ENCODE assay signal across 8 cellular contexts in genomic region chr2:99301097-99301496, GRCh38. TPM values are rescaled to one million over a fixed set of nuclear protein-coding genes. Genes with fewer than 3 reads are reported as not detected.
A peak's percentile ranks its signal among the peaks of the same experiment; 100 is the strongest.
DNase-seq lines count a peak whose midpoint lies in the region; ATAC-seq, FAIRE-seq and TF ChIP-seq lines count a peak whose summit lies in the region.
"Not testable (repeated sequence)": the region's sequence is repeated elsewhere in the genome, so short reads cannot be mapped to it uniquely, and the experiment has no call there.
"Had no signal": no experiment of that assay in that cellular context is flagged by ENCODE, and none has a peak within 500 bp of the region (broad histone marks: within the 10 kb centered on the region; RNA-seq: fewer than 3 reads in every experiment).

Gene LYG1, minus strand, starts transcription at chr2:99301197. Its CDS starts 5,527 bp downstream, at chr2:99295670.

- not testable (repeated sequence) for BruUV-seq in K562 (replicated peaks; lab: Mats Ljungman, UMichigan)

- POLR2A ChIA-PET in activated CD4-positive, alpha-beta T cell treated with anti-CD3 and anti-CD28 coated beads, Interleukin-2, amount 10 ng/mL, durations not matched to agents 7 days and 5 days (lab: Charles Lee); K562 (lab: Yijun Ruan, JAX): not testable (repeated sequence)

- H2BK5ac ChIP-seq in mesenchymal stem cell (ENCODE audit: low read depth, low read length, poor library complexity, severe bottlenecking), result not testable (repeated sequence)

- H4K8ac ChIP-seq in mesenchymal stem cell (ENCODE audit: low read length), result not testable (repeated sequence)

- not testable (repeated sequence) for H3K14ac ChIP-seq in mesenchymal stem cell (ENCODE audit: low read length in 2 of 2)

- H3K36me3 ChIP-seq in K562 (ENCODE audit: control insufficient read depth, insufficient read depth, low read length); kidney (ENCODE audit: control insufficient read depth in 1 of 2, insufficient read depth in 2 of 2, low read length in 2 of 2); mesenchymal stem cell (ENCODE audit: control insufficient read depth in 1 of 2, insufficient read depth in 2 of 2, low read depth in 1 of 2, low read length in 2 of 2); thymus (ENCODE audit: control insufficient read depth, insufficient read depth): not testable (repeated sequence)

- H2BK15ac ChIP-seq in mesenchymal stem cell (ENCODE audit: low read depth, poor library complexity, severe bottlenecking), result not testable (repeated sequence)

- WGBS in K562 (ENCODE audit: insufficient coverage, low coverage, missing lambda C conversion rate), result 40% methylated on average over 2 of the region's 2 CpGs
- WGBS in mesenchymal stem cell, result no CpG with 5 or more reads among the region's 2 CpGs
- 99% methylated on average over 2 of the region's 2 CpGs for WGBS in thymus

- H3K4me3 Mint-ChIP-seq in activated CD4-positive, alpha-beta T cell treated with anti-CD3 and anti-CD28 coated beads, Interleukin-2, amount 10 ng/mL, durations not matched to agents 7 days and 5 days, result not testable (repeated sequence)

- not testable (repeated sequence) for H3K9me3 Mint-ChIP-seq in activated CD4-positive, alpha-beta T cell treated with anti-CD3 and anti-CD28 coated beads, Interleukin-2, amount 10 ng/mL, durations not matched to agents 7 days and 5 days

- TF ChIP-seq POLR2A in K562 (conservative IDR thresholded peaks at IDR 0.05), result not testable (repeated sequence)

- H3K4me1 ChIP-seq in K562 (replicated peaks in 1 of 2; ENCODE audit: control insufficient read depth in 2 of 2, insufficient read depth in 2 of 2, low read length in 2 of 2); kidney (ENCODE audit: control insufficient read depth in 1 of 2, insufficient read depth in 1 of 2, low read depth in 1 of 2, low read length in 2 of 2); mesenchymal stem cell (ENCODE audit: control insufficient read depth, insufficient read depth, low read depth, low read length); thymus (ENCODE audit: control insufficient read depth, insufficient read depth, low read length): not testable (repeated sequence)

- not testable (repeated sequence) for H3K27me3 ChIP-seq in K562 (ENCODE audit: control insufficient read depth in 2 of 2, insufficient read depth in 2 of 2, low read length in 2 of 2); mesenchymal stem cell (ENCODE audit: control insufficient read depth in 1 of 2, insufficient read depth in 1 of 2, low read length in 2 of 2); thymus (ENCODE audit: control insufficient read depth, insufficient read depth)

- not testable (repeated sequence) for H3K36me3 Mint-ChIP-seq in activated CD4-positive, alpha-beta T cell treated with anti-CD3 and anti-CD28 coated beads, Interleukin-2, amount 10 ng/mL, durations not matched to agents 7 days and 5 days (ENCODE audit: low read depth)

- not testable (repeated sequence) for H4K20me1 ChIP-seq in K562 (replicated peaks; ENCODE audit: control insufficient read depth, insufficient read depth, low read length)

- not testable (repeated sequence) for H3K9ac ChIP-seq in K562 (ENCODE audit: insufficient read depth in 1 of 2, low read depth in 2 of 2, low read length in 2 of 2); kidney (ENCODE audit: low read length in 2 of 2); mesenchymal stem cell (ENCODE audit: low read length)

- H2AK5ac ChIP-seq in mesenchymal stem cell (ENCODE audit: low read length, severe bottlenecking), result peak within 1 kb of the TSS; percentile 84

- H2BK12ac ChIP-seq in mesenchymal stem cell (ENCODE audit: low read length in 2 of 2), result not testable (repeated sequence)

- H3K79me1 ChIP-seq in mesenchymal stem cell (replicated peaks; ENCODE audit: low read length, poor library complexity, severe bottlenecking), result not testable (repeated sequence)

- not testable (repeated sequence) for H2AFZ ChIP-seq in K562 (ENCODE audit: low read depth, low read length); mesenchymal stem cell (ENCODE audit: low read depth, low read length)

- H3K27ac Mint-ChIP-seq in activated CD4-positive, alpha-beta T cell treated with anti-CD3 and anti-CD28 coated beads, Interleukin-2, amount 10 ng/mL, durations not matched to agents 7 days and 5 days, result peak within 1 kb of the TSS; percentile 25

- H3K79me2 ChIP-seq in K562 (ENCODE audit: control insufficient read depth, insufficient read depth, low read length), result not testable (repeated sequence)

- TF ChIP-seq RAD21 in K562 (CRISPR knock-in tag; conservative IDR thresholded peaks at IDR 0.05 in 1 of 2, IDR thresholded peaks at IDR 0.05 in 1 of 2), result not testable (repeated sequence)

- not testable (repeated sequence) for ATAC-seq in K562

- not testable (repeated sequence) for H3K18ac ChIP-seq in mesenchymal stem cell (ENCODE audit: low read depth in 1 of 2, low read length in 2 of 2)

- not testable (repeated sequence) for H3K4ac ChIP-seq in mesenchymal stem cell (ENCODE audit: low read depth in 1 of 2, low read length in 2 of 2)

- not testable (repeated sequence) for H4K91ac ChIP-seq in mesenchymal stem cell (ENCODE audit: low read length)

- peak; percentile 35 for FAIRE-seq in GM19239 (lab: Jason Lieb, UNC)
- peak; percentile 49 for FAIRE-seq in HTR-8/SVneo (lab: Jason Lieb, UNC)
- FAIRE-seq in K562 (lab: Jason Lieb, UNC), result peak; percentile 48
- FAIRE-seq in kidney (lab: Jason Lieb, UNC), result peak; percentile 94

- H3K9me1 ChIP-seq in K562 (ENCODE audit: control insufficient read depth, insufficient read depth, low read length), result not testable (repeated sequence)

- not testable (repeated sequence) for H3K4me2 ChIP-seq in K562 (ENCODE audit: insufficient read depth, low read length); mesenchymal stem cell (ENCODE audit: low read length, poor library complexity, severe bottlenecking)

- CTCF ChIA-PET in activated CD4-positive, alpha-beta T cell treated with anti-CD3 and anti-CD28 coated beads, Interleukin-2, amount 10 ng/mL, durations not matched to agents 7 days and 5 days (lab: Charles Lee); K562 (lab: Yijun Ruan, JAX; ENCODE audit: low intra/inter-chr PET ratio): not testable (repeated sequence)

- H2BK120ac ChIP-seq in mesenchymal stem cell (ENCODE audit: low read depth, low read length), result not testable (repeated sequence)

- intact Hi-C loops in K562 (cut with micrococcal nuclease); kidney (cut with DNase I): not testable (repeated sequence)

- not testable (repeated sequence) for TF ChIP-seq EP300 in K562 (IDR thresholded peaks at IDR 0.05; ENCODE audit: low read length)

- not testable (repeated sequence) for H3K9me3 ChIP-seq in K562 (replicated peaks; ENCODE audit: control insufficient read depth, insufficient read depth, low read depth, low read length); kidney (ENCODE audit: control insufficient read depth in 1 of 2, low read length in 2 of 2); mesenchymal stem cell (ENCODE audit: control insufficient read depth, low read length); thymus (ENCODE audit: control insufficient read depth)

- H3K4me3 ChIP-seq in K562; kidney (ENCODE audit: low read length in 2 of 2); mesenchymal stem cell (ENCODE audit: insufficient read depth in 1 of 2, low read depth in 1 of 2, low read length in 2 of 2); thymus (ENCODE audit: low read length): not testable (repeated sequence)

- H3K23ac ChIP-seq in mesenchymal stem cell (ENCODE audit: low read length in 2 of 2), result not testable (repeated sequence)

- in situ Hi-C loops in K562 (cut with MboI), result not testable (repeated sequence)

- not testable (repeated sequence) for H3K4me1 Mint-ChIP-seq in activated CD4-positive, alpha-beta T cell treated with anti-CD3 and anti-CD28 coated beads, Interleukin-2, amount 10 ng/mL, durations not matched to agents 7 days and 5 days

- not testable (repeated sequence) for TF ChIP-seq CTCF in K562 (IDR thresholded peaks at IDR 0.05 in 2 of 3, conservative IDR thresholded peaks at IDR 0.05 in 1 of 3; ENCODE audit: insufficient read depth in 2 of 3, low read depth in 1 of 3, low read length in 3 of 3); kidney (IDR thresholded peaks at IDR 0.05; ENCODE audit: borderline replicate concordance, extremely low read depth, insufficient read depth)

- not testable (repeated sequence) for H3K27me3 Mint-ChIP-seq in activated CD4-positive, alpha-beta T cell treated with anti-CD3 and anti-CD28 coated beads, Interleukin-2, amount 10 ng/mL, durations not matched to agents 7 days and 5 days

- not testable (repeated sequence) for H3K27ac ChIP-seq in K562 (ENCODE audit: extremely low read depth, low read depth, low read length); kidney (ENCODE audit: low read depth in 2 of 2, low read length in 2 of 2); mesenchymal stem cell (ENCODE audit: low read length, poor library complexity, severe bottlenecking); thymus (ENCODE audit: low read depth)

- not testable (repeated sequence) for DNase-seq in GM19239 (ENCODE audit: insufficient read length, low spot score); HTR-8/SVneo (ENCODE audit: insufficient read length, low spot score); activated CD4-positive, alpha-beta T cell treated with anti-CD3 and anti-CD28 coated beads, Interleukin-2, amount 10 ng/mL, durations not matched to agents 7 days and 5 days; K562 (ENCODE audit: extremely low read depth in 1 of 4, low spot score in 3 of 4); kidney; mesenchymal stem cell

RNA-seq across cellular contexts. Expression of gene LYG1, which starts in this region (rescaled TPM):
- 1 to 10 TPM; 1.3 to 1.6 TPM for total RNA-seq in activated CD4-positive, alpha-beta T cell treated with anti-CD3 and anti-CD28 coated beads, Interleukin-2, amount 10 ng/mL, durations not matched to agents 7 days and 5 days
- 2.9 and 4.2 TPM in 2 replicates for total RNA-seq in K562 (2011; cell fraction: chromatin; rRNA removed; ENCODE audit: low replicate concordance)
- total RNA-seq in K562 (2011; cell fraction: nucleolus; rRNA removed), result 1.2 and 2.0 TPM in 2 replicates
- 2.0 and 2.4 TPM in 2 replicates for total RNA-seq in K562 (2011; cell fraction: nucleoplasm; rRNA removed)
- total RNA-seq in K562 (2014; rRNA removed) (0.64 and 0.94 TPM in 2 replicates), K562 (2014; rRNA removed; fragmentation: Illumina TruSeq; extraction: Trizol) (1.0 and 1.1 TPM in 2 replicates), K562 (2015; rRNA removed; fragmentation: Illumina TruSeq; extraction: Trizol) (1.1 and 1.2 TPM in 2 replicates), K562 (2021) (0.91 and 1.3 TPM in 2 replicates), kidney (21.0 TPM)
- polyA plus RNA-seq in K562 (2011; rRNA removed) (2.6 and 4.7 TPM in 2 replicates), K562 (2014; fragmentation: Illumina TruSeq; extraction: Trizol) (0.68 and 1.4 TPM in 2 replicates), K562 (2014; fragmentation: Nextera tagmentation; extraction: Ambion mirVana) (1 to 10 TPM; 1.7 to 1.8 TPM), K562 (2014; rRNA removed) (1.2 and 1.7 TPM in 2 replicates), kidney (ENCODE audit: insufficient read depth, low read depth, low replicate concordance) (35.0 TPM), thymus (21.5 TPM)
- polyA plus RNA-seq in K562 (2011; cell fraction: cytosol; rRNA removed), result 0.72 and 2.5 TPM in 2 replicates
- polyA plus RNA-seq in K562 (2011; cell fraction: nucleus; rRNA removed), result 11.9 and 14.3 TPM in 2 replicates
- polyA plus RNA-seq in K562 (2012), result 1.1 and 1.9 TPM in 2 replicates
- 0.93 and 0.98 TPM in 2 replicates for polyA minus RNA-seq in K562 (2011; rRNA and poly(A)+ RNA removed)
- polyA minus RNA-seq in K562 (2011; cell fraction: cytosol; rRNA and poly(A)+ RNA removed), result not detected in 2 replicates
- polyA minus RNA-seq in K562 (2011; cell fraction: nucleus; rRNA and poly(A)+ RNA removed), result 1.3 and 1.8 TPM in 2 replicates
- 0.29 TPM for polyA plus RNA-seq in mesenchymal stem cell (2013, experiment 1 of 2)
- polyA plus RNA-seq in mesenchymal stem cell (2013, experiment 2 of 2), result 0.37 TPM
- total RNA-seq: A172 had no signal
